20 cellular contexts compared by ENCODE assay signal in genomic region chr1:189121941-189122340, GRCh38.
"Had no signal": no experiment of that assay in that cellular context is flagged by ENCODE, and none has a peak within 500 bp of the region (broad histone marks: within the 10 kb centered on the region; RNA-seq: fewer than 3 reads in every experiment).

No MANE protein-coding gene starts in this region.

- H3K4me2 ChIP-seq: KMS-11 had no signal

- H3K4me3 Mint-ChIP-seq: IgD-negative memory B cell had no signal

- H3K4me1 Mint-ChIP-seq: IgD-negative memory B cell had no signal

- H3K4me3 ChIP-seq: K562 had no signal

- H3K27me3 Mint-ChIP-seq: IgD-negative memory B cell had no signal

- H3K27ac Mint-ChIP-seq: IgD-negative memory B cell had no signal

- DNase-seq: Kasumi-1, MM.1S, NCI-H1105, NCI-H1417, NCI-H1436 treated with DMSO at 0.1 percent for 48 hours, NCI-H1694, NCI-H187 treated with DMSO at 0.1 percent for 48 hours, NCI-H2029 treated with DMSO at 0.1 percent for 48 hours, NCI-H2171 treated with DMSO at 0.1 percent for 48 hours, NCI-H2227 treated with DMSO at 0.1 percent for 48 hours, NCI-H446, NCI-H510A, NCI-H524 treated with DMSO at 0.1 percent for 48 hours, NCI-H69, NCI-H774, Right ventricle myocardium superior, RPMI8226 had no signal

- H3K27ac ChIP-seq: KMS-11 had no signal

- H3K9ac ChIP-seq: KMS-11 had no signal

- H3K36me3 Mint-ChIP-seq: IgD-negative memory B cell had no signal
